Comparison of ENCODE assay signal across 9 cellular contexts in the genomic region with DNA sequence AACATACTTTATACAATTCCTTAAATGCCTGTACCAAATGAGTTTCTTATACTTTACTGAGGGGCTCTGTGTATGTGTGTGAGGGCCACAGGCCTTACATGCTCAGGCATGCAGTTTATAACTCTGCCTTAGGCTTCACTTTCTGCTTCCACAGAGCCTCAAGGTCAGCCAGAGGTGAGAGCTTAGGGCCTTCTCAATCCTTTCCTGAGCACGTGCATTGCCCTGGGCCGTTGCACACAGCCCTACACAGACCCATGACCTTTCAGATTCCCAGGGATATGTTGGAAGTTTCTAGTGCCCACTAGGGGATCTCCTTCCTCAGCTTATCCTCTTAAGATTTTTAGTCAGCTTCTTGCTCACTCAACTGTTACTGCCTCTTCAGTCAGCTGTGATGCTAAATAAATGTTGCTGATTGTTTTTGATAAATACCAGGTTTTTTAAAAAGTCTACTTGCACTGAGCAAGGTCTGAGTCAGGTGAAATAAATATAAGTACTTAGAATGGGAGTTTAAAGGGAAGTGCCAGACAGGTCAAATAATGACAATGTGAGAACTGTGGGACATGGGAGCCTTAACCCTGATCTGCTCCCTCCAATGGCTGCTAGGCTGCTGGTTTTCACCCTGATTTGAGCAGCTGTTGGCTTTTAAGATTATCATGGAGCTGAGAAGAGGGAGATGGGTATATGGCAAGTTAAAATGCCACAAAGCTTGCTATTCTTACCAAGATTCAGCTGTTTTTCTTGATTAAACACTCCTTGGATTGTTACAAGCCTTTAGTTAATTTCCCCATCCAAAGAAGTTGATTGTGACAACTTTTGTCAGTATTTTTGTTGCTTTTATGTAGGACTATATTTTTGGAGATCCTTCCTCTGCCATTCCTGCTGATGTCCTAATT.
A peak's percentile ranks its signal among the peaks of the same experiment; 100 is the strongest.
DNase-seq lines count a peak whose midpoint lies in the region; ATAC-seq, FAIRE-seq and TF ChIP-seq lines count a peak whose summit lies in the region.
"Had no signal": no experiment of that assay in that cellular context is flagged by ENCODE, and none has a peak within 500 bp of the region (broad histone marks: within the 10 kb centered on the region; RNA-seq: fewer than 3 reads in every experiment).

No MANE protein-coding gene starts in this region.

- peaks cover 0 to 16% of the 10 kb centered on the region in 2 donors for H3K4me1 ChIP-seq in right atrium auricular region
- no peaks in the 10 kb centered on the region for H3K4me1 ChIP-seq in GM12878 (ENCODE audit: control insufficient read depth, insufficient read depth, low read length)

- no peaks in the 10 kb centered on the region for H4K20me1 ChIP-seq in GM12878 (ENCODE audit: control insufficient read depth, insufficient read depth)

- in situ Hi-C loops in GM12878 (cut with MboI) = no loop called here

- H3K36me3 ChIP-seq in right atrium auricular region = peaks cover 23% of the 10 kb centered on the region
- H3K36me3 ChIP-seq in GM12878 (ENCODE audit: control insufficient read depth in 2 of 2, insufficient read depth in 2 of 2, low read length in 1 of 2) = peaks cover 0 to 2% of the 10 kb centered on the region in 2 experiments; a peak in 1 of 4 replicates

- CTCF ChIA-PET in GM12878 (lab: Yijun Ruan, JAX) = interaction anchor here (0.6 to 2.5 kb wide), 11 partner anchors 8 to 1526 kb away, joined by 3 to 12 read pairs (median 4); no protein-coding TSS in a partner anchor

- no peaks in the 10 kb centered on the region for H3K79me2 ChIP-seq in GM12878 (ENCODE audit: control insufficient read depth, insufficient read depth, low read length)

- ATAC-seq in Right ventricle myocardium inferior (peak; percentile 70), GM12878 (peak; percentile 79), GM21529 (IDR thresholded peaks at IDR 0.05; ENCODE audit: unreplicated experiment) (no peak), HG02973 (IDR thresholded peaks at IDR 0.05; ENCODE audit: unreplicated experiment) (no peak)

- intact Hi-C loops in Right ventricle myocardium inferior (cut with DNase I) = loop anchor here (10.0 kb wide), 1 partner anchor 704 kb away; no protein-coding TSS in a partner anchor
- intact Hi-C loops in GM12878 (cut with micrococcal nuclease; ENCODE audit: unreplicated experiment) = loop anchor here (10.0 kb wide), 2 partner anchors 694 to 834 kb away; no protein-coding TSS in a partner anchor

- DNase-seq in Right ventricle myocardium inferior (ENCODE audit: missing footprints) = no peak
- DNase-seq in right atrium auricular region (ENCODE audit: low spot score) = no peak
- DNase-seq in GM12878 (ENCODE audit: low read depth, low spot score) = no peak
- peak; percentile 22 for DNase-seq in iPS-NIHi7 (ENCODE audit: extremely low spot score)
- DNase-seq in activated naive CD4-positive, alpha-beta T cell treated with anti-CD3 and anti-CD28 coated beads, Interleukin-2, amount 50 U/mL, for 16 hours = no peak
- no peak for DNase-seq in GM12891 (ENCODE audit: insufficient read length, low spot score)

- H2AFZ ChIP-seq in GM12878 (ENCODE audit: control insufficient read depth, low read depth, low read length) = no peak overlapping the region

- BruUV-seq in GM12878 (replicated peaks; lab: Mats Ljungman, UMichigan) = TSS peak; percentile 13

- H3K27me3 ChIP-seq in right atrium auricular region (no peaks in the 10 kb centered on the region), GM12878 (replicated peaks in 1 of 2; ENCODE audit: control insufficient read depth in 2 of 2, insufficient read depth in 2 of 2, low read length in 1 of 2) (no peaks in the 10 kb centered on the region)

- POLR2A ChIA-PET in GM12878 (lab: Charles Lee) = interaction anchor here (1.2 kb wide), 1 partner anchor 9 kb away, joined by 3 read pairs; no protein-coding TSS in a partner anchor

- TF ChIP-seq EP300 in GM12878 (IDR thresholded peaks at IDR 0.05; ENCODE audit: borderline replicate concordance in 1 of 2, control insufficient read depth in 1 of 2, low read depth in 2 of 2, low read length in 2 of 2) = no peak

- WGBS in GM12878 (ENCODE audit: insufficient coverage, insufficient replicate concordance, low lambda C conversion rate, missing lambda C conversion rate) = 0% methylated on average over 2 of the region's 2 CpGs

- SMC1A ChIA-PET in GM12878 (lab: Charles Lee; ENCODE audit: uncharacterized antibody, unreplicated experiment) = interaction anchor here (0.8 to 2.8 kb wide), 9 partner anchors 9 to 194 kb away, joined by 3 to 23 read pairs (median 6); no protein-coding TSS in a partner anchor

- H3K9ac ChIP-seq in GM12878 (ENCODE audit: control insufficient read depth, insufficient read depth, low read length) = no peak overlapping the region

- TF ChIP-seq POLR2A in GM12878 (IDR thresholded peaks at IDR 0.05; ENCODE audit: low read depth, low read length) = no peak
- TF ChIP-seq POLR2A in GM12891 (IDR thresholded peaks at IDR 0.05; ENCODE audit: low read depth, low read length) = no peak

- no peak for TF ChIP-seq RAD21 in GM12878 (IDR thresholded peaks at IDR 0.05; ENCODE audit: insufficient read depth, low read depth, low read length)

- peak in 1 of 2 donors; percentile 28 for TF ChIP-seq CTCF in right atrium auricular region (IDR thresholded peaks at IDR 0.05)
- TF ChIP-seq CTCF in GM12878 (IDR thresholded peaks at IDR 0.05 in 2 of 3, conservative IDR thresholded peaks at IDR 0.05 in 1 of 3; ENCODE audit: control insufficient read depth in 2 of 3, extremely low read depth in 1 of 3, insufficient read depth in 1 of 3, low read depth in 3 of 3, low read length in 3 of 3) = no peak

- no peak for FAIRE-seq in GM12878 (lab: Jason Lieb, UNC)
- FAIRE-seq in GM12891 (lab: Jason Lieb, UNC) = no peak
- FAIRE-seq: endometrium had no signal

- H3K9me3 ChIP-seq in right atrium auricular region (no peaks in the 10 kb centered on the region), GM12878 (replicated peaks; ENCODE audit: control insufficient read depth, insufficient read depth, low read length) (no peaks in the 10 kb centered on the region)

- RAD21 ChIA-PET in GM12878 (lab: Charles Lee; ENCODE audit: unreplicated experiment) = interaction anchor here (0.7 to 3.0 kb wide), 6 partner anchors 19 to 590 kb away, joined by 3 to 14 read pairs (median 4); no protein-coding TSS in a partner anchor

- H3K27ac ChIP-seq in right atrium auricular region (peak overlapping the region in 1 of 2 donors; percentile 77), GM12878 (ENCODE audit: control insufficient read depth, insufficient read depth) (no peak overlapping the region)

- H3K4me3 ChIP-seq in right atrium auricular region (no peak overlapping the region), GM12878 (no peak overlapping the region)

- H3K4me2 ChIP-seq in GM12878 (ENCODE audit: control insufficient read depth, insufficient read depth) = no peak overlapping the region

TF ChIP-seq in GM12878, 131 proteins besides CTCF, POLR2A, EP300 and RAD21 (continues in another document):
- peak in 1 of 2 experiments; percentile 47; a peak in 1 of 4 replicates for TF ChIP-seq BHLHE40 (IDR thresholded peaks at IDR 0.05; ENCODE audit: borderline replicate concordance in 1 of 2, low read depth in 2 of 2, low read length in 1 of 2)
- no peak for TF ChIP-seq ESRRA (IDR thresholded peaks at IDR 0.05; ENCODE audit: low read length)
- TF ChIP-seq ZBTB4 (CRISPR knock-in tag; IDR thresholded peaks at IDR 0.05) = no peak

TF ChIP-seq in GM12891, 5 proteins besides CTCF, POLR2A, EP300 and RAD21:
- TF ChIP-seq SPI1 (IDR thresholded peaks at IDR 0.05; ENCODE audit: low read depth, low read length) (no peak), PAX5 (IDR thresholded peaks at IDR 0.05; ENCODE audit: insufficient read depth, low read length, severe bottlenecking) (no peak), POLR2AphosphoS5 (IDR thresholded peaks at IDR 0.05; ENCODE audit: low read depth, low read length) (no peak), TAF1 (IDR thresholded peaks at IDR 0.05; ENCODE audit: low read depth, low read length) (no peak), POU2F2 (IDR thresholded peaks at IDR 0.05; ENCODE audit: low read depth, low read length) (no peak)
TF ChIP-seq in GM12891: peak in this region for 0.

Comparison
In these comparisons a context has a peak if more than half of its experiments do, and no peak if none do; other contexts are left out.
1. ATAC-seq: peak in Right ventricle myocardium inferior (single experiment) and GM12878 (single experiment); none in GM21529 (single experiment) and HG02973 (single experiment).